In genomic region chr12:45549503-45549902, GRCh38 we compare ENCODE assay signal across 20 cellular contexts.
DNase-seq lines count a peak whose midpoint lies in the region; ATAC-seq, FAIRE-seq and TF ChIP-seq lines count a peak whose summit lies in the region.
"Had no signal": no experiment of that assay in that cellular context is flagged by ENCODE, and none has a peak within 500 bp of the region (broad histone marks: within the 10 kb centered on the region; RNA-seq: fewer than 3 reads in every experiment).

No MANE protein-coding gene starts in this region.

- peaks cover 13% of the 10 kb centered on the region for H3K27me3 Mint-ChIP-seq in osteocyte (ENCODE audit: unreplicated experiment)

- H3K36me3 Mint-ChIP-seq in osteocyte (ENCODE audit: unreplicated experiment) = no peaks in the 10 kb centered on the region
- H3K36me3 Mint-ChIP-seq: CD8-positive, alpha-beta T cell had no signal

- H3K4me1 ChIP-seq in DND-41 (ENCODE audit: insufficient read depth, low read length) (peaks cover 8% of the 10 kb centered on the region), H1 (replicated peaks in 1 of 4; ENCODE audit: control insufficient read depth in 3 of 4, insufficient read depth in 4 of 4, low read length in 3 of 4) (no peaks in the 10 kb centered on the region), iPS-15b (ENCODE audit: control insufficient read depth, insufficient read depth, low read length) (no peaks in the 10 kb centered on the region)
- H3K4me1 ChIP-seq: BLaER1 had no signal

- no peak overlapping the region for H3K18ac ChIP-seq in H1 (ENCODE audit: extremely low read depth, low read length)

- no peak overlapping the region for H3K4me3 Mint-ChIP-seq in osteocyte (ENCODE audit: unreplicated experiment)
- H3K4me3 Mint-ChIP-seq: CD8-positive, alpha-beta T cell had no signal

- H3K36me3 ChIP-seq in DND-41 (ENCODE audit: insufficient read depth, low read length) (no peaks in the 10 kb centered on the region), H1 (ENCODE audit: control insufficient read depth in 2 of 4, insufficient read depth in 4 of 4, low read length in 3 of 4) (no peaks in the 10 kb centered on the region), iPS-15b (ENCODE audit: control insufficient read depth, insufficient read depth, low read length) (no peaks in the 10 kb centered on the region)
- H3K36me3 ChIP-seq: BLaER1 had no signal

- H3K27ac ChIP-seq in DND-41 (ENCODE audit: low read length) (no peak overlapping the region), H1 (ENCODE audit: low read depth, low read length) (no peak overlapping the region)
- H3K27ac ChIP-seq: BLaER1, HL-60 had no signal

- H3K9me3 Mint-ChIP-seq in osteocyte (ENCODE audit: unreplicated experiment) = no peaks in the 10 kb centered on the region
- H3K9me3 Mint-ChIP-seq: CD8-positive, alpha-beta T cell had no signal

- TF ChIP-seq POLR2A in H1 (IDR thresholded peaks at IDR 0.05; ENCODE audit: control extremely low read depth in 1 of 2, low read depth in 2 of 2, low read length in 2 of 2) = no peak

- no peak overlapping the region for H4K5ac ChIP-seq in H1 (ENCODE audit: insufficient read length, low read depth, low read length)

- 75% methylated on average over 4 of the region's 4 CpGs; no CpG with 5 or more reads in 1 of the 2 experiments for WGBS in H1 (ENCODE audit: extremely low coverage in 1 of 2, insufficient coverage in 1 of 2, insufficient read length in 1 of 2, insufficient replicate concordance in 2 of 2, low coverage in 1 of 2, low lambda C conversion rate in 2 of 2, missing lambda C conversion rate in 1 of 2), 2 experiments

- H3K56ac ChIP-seq in H1 (replicated peaks; ENCODE audit: insufficient read length, low read depth, low read length) = no peak overlapping the region

- no peaks in the 10 kb centered on the region for H3K4me1 Mint-ChIP-seq in osteocyte (ENCODE audit: unreplicated experiment)

- CTCF ChIA-PET in H1 (lab: Charles Lee; ENCODE audit: partially characterized antibody) = interaction anchor here (1.3 kb wide), 1 partner anchor 44 kb away, joined by 3 read pairs; no protein-coding TSS in a partner anchor

- H4K91ac ChIP-seq in H1 (replicated peaks; ENCODE audit: insufficient read length, low read length) = no peak overlapping the region

- H4K20me1 ChIP-seq in DND-41 (ENCODE audit: insufficient read depth, low read length) = no peaks in the 10 kb centered on the region
- H4K20me1 ChIP-seq in H1 (replicated peaks in 1 of 2; ENCODE audit: control insufficient read depth in 1 of 2, insufficient read depth in 2 of 2, low read length in 2 of 2) = no peaks in the 10 kb centered on the region
- H4K20me1 ChIP-seq: BLaER1 had no signal

- H3K79me1 ChIP-seq in H1 (ENCODE audit: low read depth, low read length) = no peaks in the 10 kb centered on the region

- DNase-seq in DND-41 (peak; percentile 57), LNCaP clone FGC (ENCODE audit: low read depth) (peak; percentile 15), H1 (ENCODE audit: low read depth in 1 of 2, low spot score in 2 of 2) (no peak), GM19240 (ENCODE audit: insufficient read length, low spot score) (no peak), C1 segment of cervical spinal cord (lab: John Stamatoyannopoulos, UW) (no peak), osteocyte (ENCODE audit: extremely low spot score, unreplicated experiment) (no peak)
- DNase-seq: 8988T; Calu3; CD8-positive, alpha-beta T cell; DMS79 treated with DMSO at 0.1 percent for 48 hours; EL; HCEC 1CT; IMR-90 had no signal

- H3K9ac ChIP-seq in DND-41 (ENCODE audit: low read depth, low read length) = no peak overlapping the region
- no peak overlapping the region for H3K9ac ChIP-seq in H1 (replicated peaks in 1 of 4; ENCODE audit: extremely low read depth in 1 of 4, low read depth in 3 of 4, low read length in 3 of 4)
- peak overlapping the region; percentile 17 for H3K9ac ChIP-seq in iPS-15b (ENCODE audit: low read depth, low read length)
- H3K9ac ChIP-seq: BLaER1 had no signal

- H3K27ac Mint-ChIP-seq in osteocyte (ENCODE audit: unreplicated experiment) = no peak overlapping the region
- H3K27ac Mint-ChIP-seq: CD8-positive, alpha-beta T cell had no signal

- H3K14ac ChIP-seq in H1 (ENCODE audit: insufficient read length) = no peak overlapping the region

- H3K4me2 ChIP-seq in DND-41 (ENCODE audit: insufficient read depth, low read length) = no peak overlapping the region
- H3K4me2 ChIP-seq in H1 (ENCODE audit: insufficient read depth in 1 of 2, low read depth in 2 of 2, low read length in 2 of 2) = no peak overlapping the region
- H3K4me2 ChIP-seq: BLaER1 had no signal

- no peak overlapping the region for H4K8ac ChIP-seq in H1 (ENCODE audit: extremely low read depth, insufficient read depth, low read length)

- H2AFZ ChIP-seq in DND-41 (ENCODE audit: low read depth, low read length) = no peak overlapping the region
- H2AFZ ChIP-seq in H1 (ENCODE audit: low read length) = no peak overlapping the region

- TF ChIP-seq CTCF in DND-41 (IDR thresholded peaks at IDR 0.05; ENCODE audit: borderline replicate concordance, extremely low read depth, low read length, poor library complexity, severe bottlenecking) = peak; percentile 49
- 0 out of 2 replicates have a peak, but pooled peaks have one; percentile 9 for TF ChIP-seq CTCF in LNCaP clone FGC (IDR thresholded peaks at IDR 0.05; ENCODE audit: control insufficient read depth, extremely low read depth, insufficient read depth)
- TF ChIP-seq CTCF in H1 (IDR thresholded peaks at IDR 0.05; ENCODE audit: control extremely low read depth in 1 of 3, insufficient read depth in 1 of 3, low read depth in 1 of 3, low read length in 3 of 3) = peak in 1 of 3 experiments; percentile 26; a peak in 1 of 4 replicates
- no peak for TF ChIP-seq CTCF in osteocyte (IDR thresholded peaks at IDR 0.05)

- no peak for TF ChIP-seq EP300 in H1 (IDR thresholded peaks at IDR 0.05; ENCODE audit: borderline replicate concordance in 1 of 2, low read depth in 2 of 2, low read length in 2 of 2)

- H3K9me3 ChIP-seq in DND-41 (ENCODE audit: insufficient read depth, low read length, severe bottlenecking) (no peaks in the 10 kb centered on the region), H1 (ENCODE audit: insufficient read depth in 2 of 2, low read depth in 1 of 2, low read length in 1 of 2) (no peaks in the 10 kb centered on the region), iPS-15b (ENCODE audit: control insufficient read depth, insufficient read depth, low read length) (no peaks in the 10 kb centered on the region)
- H3K9me3 ChIP-seq: BLaER1 had no signal

- no peak overlapping the region for H2BK20ac ChIP-seq in H1 (ENCODE audit: low read length)

- H3K4me3 ChIP-seq in DND-41 (ENCODE audit: low read depth in 1 of 2, low read length in 2 of 2) = no peak overlapping the region
- H3K4me3 ChIP-seq in LNCaP clone FGC (ENCODE audit: low read depth, low read length) = no peak overlapping the region
- H3K4me3 ChIP-seq in H1 (ENCODE audit: extremely low read depth in 1 of 4, insufficient read depth in 2 of 4, low read depth in 3 of 4, low read length in 4 of 4) = no peak overlapping the region
- no peak overlapping the region for H3K4me3 ChIP-seq in iPS-15b (ENCODE audit: low read depth, low read length)
- H3K4me3 ChIP-seq: BLaER1, GM12878, K562 had no signal

- H3K4ac ChIP-seq in H1 (replicated peaks; ENCODE audit: insufficient read length, low read depth, low read length) = no peak overlapping the region

- no peaks in the 10 kb centered on the region for H3K23me2 ChIP-seq in H1 (ENCODE audit: low read depth, low read length)

- no peak overlapping the region for H2BK5ac ChIP-seq in H1 (ENCODE audit: low read depth, low read length)

- peak; percentile 79 for ATAC-seq in DND-41 (ENCODE audit: insufficient read depth, low read depth)
- ATAC-seq in GM19351 (IDR thresholded peaks at IDR 0.05; ENCODE audit: unreplicated experiment) = no peak
- ATAC-seq: CD8-positive, alpha-beta T cell; GM12878; K562 had no signal

- H2BK15ac ChIP-seq in H1 (ENCODE audit: low read length) = no peak overlapping the region

- POLR2A ChIA-PET in H1 (lab: Charles Lee; ENCODE audit: partially characterized antibody) = no interaction called here

- H2BK12ac ChIP-seq in H1 (ENCODE audit: low read depth, low read length) = no peak overlapping the region

- H3K79me2 ChIP-seq in DND-41 (ENCODE audit: insufficient read depth, low read length) (no peaks in the 10 kb centered on the region), H1 (ENCODE audit: control insufficient read depth in 1 of 2, insufficient read depth in 2 of 2, low read length in 2 of 2) (no peaks in the 10 kb centered on the region)

- TF ChIP-seq RAD21 in H1 (IDR thresholded peaks at IDR 0.05 in 1 of 2, conservative IDR thresholded peaks at IDR 0.05 in 1 of 2; ENCODE audit: low read depth in 2 of 2, low read length in 2 of 2) = peak; percentile 16 to 31; a peak in 2 of 4 replicates

- no peak overlapping the region for H2BK120ac ChIP-seq in H1 (replicated peaks; ENCODE audit: low read depth, low read length)

- H3K27me3 ChIP-seq in DND-41 (ENCODE audit: insufficient read depth, low read length, poor library complexity) (no peaks in the 10 kb centered on the region), H1 (replicated peaks in 1 of 4; ENCODE audit: control insufficient read depth in 3 of 4, extremely low read depth in 1 of 4, insufficient read depth in 3 of 4, low read length in 3 of 4) (no peaks in the 10 kb centered on the region), iPS-15b (ENCODE audit: control insufficient read depth, insufficient read depth, low read length) (no peaks in the 10 kb centered on the region)
- H3K27me3 ChIP-seq: BLaER1 had no signal

- H3K23ac ChIP-seq in H1 (ENCODE audit: insufficient read length) = no peak overlapping the region

- H2AK5ac ChIP-seq in H1 (ENCODE audit: low read depth, low read length) = no peak overlapping the region

- no peak for FAIRE-seq in H1 (lab: Jason Lieb, UNC)
- FAIRE-seq: GM12878, GM19239, K562 had no signal

TF ChIP-seq in H1, 55 proteins besides CTCF, POLR2A, EP300 and RAD21:
- TF ChIP-seq KDM5A (IDR thresholded peaks at IDR 0.05; ENCODE audit: low read length) (no peak), KDM4A (IDR thresholded peaks at IDR 0.05; ENCODE audit: low read depth, low read length, severe bottlenecking) (no peak), CTBP2 (IDR thresholded peaks at IDR 0.05; ENCODE audit: borderline replicate concordance, insufficient read depth, insufficient read length, low read length) (no peak), SIN3A (conservative IDR thresholded peaks at IDR 0.05 in 1 of 2, IDR thresholded peaks at IDR 0.05 in 1 of 2; ENCODE audit: low read depth in 1 of 2, low read length in 2 of 2) (no peak), FOSL1 (IDR thresholded peaks at IDR 0.05; ENCODE audit: insufficient read depth, low read depth, low read length) (no peak), GTF2F1 (IDR thresholded peaks at IDR 0.05; ENCODE audit: borderline replicate concordance, low read depth, low read length) (no peak), HDAC6 (IDR thresholded peaks at IDR 0.05; ENCODE audit: low read depth, low read length) (no peak), SP1 (IDR thresholded peaks at IDR 0.05; ENCODE audit: low read depth, low read length) (no peak)
TF ChIP-seq in H1: peak in this region for 0.

Comparison
In these comparisons a context has a peak if more than half of its experiments do, and no peak if none do; other contexts are left out.
1. DNase-seq: peak in DND-41 (single experiment) and LNCaP clone FGC (single experiment); none in H1 (0 of 2), GM19240 (single experiment), C1 segment of cervical spinal cord (0 of 14) and osteocyte (single experiment).